20 cellular contexts compared by ENCODE assay signal in genomic region chr3:128588147-128588546, GRCh38.
"Had no signal": no experiment of that assay in that cellular context is flagged by ENCODE, and none has a peak within 500 bp of the region (broad histone marks: within the 10 kb centered on the region; RNA-seq: fewer than 3 reads in every experiment).

No MANE protein-coding gene starts in this region.

- H3K9me3 ChIP-seq: sigmoid colon, tibial artery, uterus had no signal

- H3K27me3 ChIP-seq: sigmoid colon, uterus had no signal

- H3K4me1 Mint-ChIP-seq: mesothelial cell of epicardium, nephron had no signal

- H3K4me3 Mint-ChIP-seq: activated naive CD8-positive, alpha-beta T cell; mesothelial cell of epicardium; nephron; stimulated activated naive B cell treated with anti-CD40 and anti-IgM and Interleukin-4, amounts not matched to agents 10 μg/mL and 1 μg/mL and 100 μg/mL, for 72 hours had no signal

- H3K27ac Mint-ChIP-seq: activated naive CD8-positive, alpha-beta T cell; activated T-cell treated with anti-CD3 and anti-CD28 coated beads, Interleukin-2, amount 50 U/mL, for 72 hours; mesothelial cell of epicardium; nephron; stimulated activated naive B cell treated with anti-CD40 and anti-IgM and Interleukin-4, amounts not matched to agents 10 μg/mL and 1 μg/mL and 100 μg/mL, for 72 hours had no signal

- H3K27me3 Mint-ChIP-seq: activated naive CD8-positive, alpha-beta T cell had no signal

- DNase-seq: activated CD4-positive, alpha-beta T cell treated with anti-CD3 and anti-CD28 coated beads for 1 hour; activated CD4-positive, alpha-beta T cell treated with anti-CD3 and anti-CD28 coated beads, Interleukin-2, amount 50 U/mL, for 4 hours; activated gamma-delta T cell; activated T-cell treated with anti-CD3 and anti-CD28 coated beads, Interleukin-2, amount 50 U/mL, for 72 hours; cerebellar nuclear complex; cortex of kidney; nucleus accumbens; sigmoid colon; spleen; stimulated activated CD4-positive, alpha-beta T cell treated with anti-CD3 and anti-CD28 coated beads, Interleukin-4, amount 100 ng/mL, for 4 hours; stimulated activated naive B cell treated with anti-CD40 and anti-IgM and Interleukin-4, amounts not matched to agents 10 μg/mL and 1 μg/mL and 100 μg/mL, for 72 hours; substantia nigra; T-helper 9 cell; tibial artery; uterus had no signal

- H3K4me1 ChIP-seq: sigmoid colon, uterus had no signal

- H3K27ac ChIP-seq: sigmoid colon, spleen, tibial artery, uterus had no signal

- ATAC-seq: activated T-cell treated with anti-CD3 and anti-CD28 coated beads, Interleukin-2, amount 50 U/mL, for 72 hours; left lobe of liver; stimulated activated naive B cell treated with anti-CD40 and anti-IgM and Interleukin-4, amounts not matched to agents 10 μg/mL and 1 μg/mL and 100 μg/mL, for 72 hours had no signal

- H3K36me3 ChIP-seq: sigmoid colon, spleen, tibial artery, uterus had no signal

- H3K4me3 ChIP-seq: lung, sigmoid colon, spleen, tibial artery, uterus had no signal
